Comparison of ENCODE assay signal across 8 cellular contexts in the genomic region with DNA sequence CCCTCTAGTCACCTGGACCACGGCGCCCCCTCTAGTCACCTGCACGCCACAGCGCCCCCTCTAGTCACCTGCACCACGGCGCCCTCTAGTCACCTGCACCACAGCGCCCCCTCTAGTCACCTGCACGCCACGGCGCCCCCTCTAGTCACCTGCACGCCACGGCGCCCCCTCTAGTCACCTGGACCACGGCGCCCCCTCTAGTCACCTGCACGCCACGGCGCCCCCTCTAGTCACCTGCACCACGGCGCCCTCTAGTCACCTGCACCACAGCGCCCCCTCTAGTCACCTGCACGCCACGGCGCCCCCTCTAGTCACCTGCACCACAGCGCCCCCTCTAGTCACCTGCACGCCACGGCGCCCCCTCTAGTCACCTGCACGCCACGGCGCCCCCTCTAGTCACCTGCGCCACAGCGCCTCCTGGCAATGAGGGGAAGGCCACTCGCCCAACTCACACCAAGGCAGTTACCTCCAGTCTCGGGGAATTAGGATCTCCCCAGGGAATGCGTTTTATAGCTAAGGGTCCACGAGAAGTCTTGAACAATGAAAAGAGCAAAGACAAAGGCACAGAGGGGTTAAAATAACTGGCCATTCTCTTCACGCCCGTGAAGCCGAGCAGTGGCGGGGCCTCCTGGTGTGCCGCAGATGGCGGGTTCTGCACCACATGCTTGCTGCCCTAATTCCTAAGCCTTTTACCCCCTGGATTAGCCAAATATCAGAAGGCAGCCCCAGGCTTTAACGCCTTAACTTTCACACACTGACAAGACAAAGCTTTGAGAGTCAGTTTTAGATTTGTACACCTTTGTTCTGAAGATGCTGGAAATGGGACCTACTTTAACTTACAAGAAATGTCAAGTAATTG. TPM values are rescaled to one million over a fixed set of nuclear protein-coding genes. Genes with fewer than 3 reads are reported as not detected.
DNase-seq lines count a peak whose midpoint lies in the region; ATAC-seq and TF ChIP-seq lines count a peak whose summit lies in the region.
"Not testable (repeated sequence)": the region's sequence is repeated elsewhere in the genome, so short reads cannot be mapped to it uniquely, and the experiment has no call there.

No MANE protein-coding gene starts in this region.

- not testable (repeated sequence) for H2AFZ ChIP-seq in smooth muscle cell (ENCODE audit: low read depth)

- TF ChIP-seq CTCF in CD4-positive, alpha-beta T cell (IDR thresholded peaks at IDR 0.05): peak; percentile 8
- peak; percentile 21; the same call in 1 of the 2 replicates for TF ChIP-seq CTCF in GM12874 (IDR thresholded peaks at IDR 0.05; ENCODE audit: insufficient read depth, low read depth, low read length)
- TF ChIP-seq CTCF in LNCaP clone FGC (IDR thresholded peaks at IDR 0.05; ENCODE audit: control insufficient read depth, extremely low read depth, insufficient read depth): peak; percentile 19; the same call in 1 of the 2 replicates
- TF ChIP-seq CTCF in RWPE2 (IDR thresholded peaks at IDR 0.05; ENCODE audit: poor library complexity, severe bottlenecking): peak; percentile 3
- peak; percentile 72 for TF ChIP-seq CTCF in activated CD8-positive, alpha-beta T cell treated with anti-CD3 and anti-CD28 coated beads for 36 hours (IDR thresholded peaks at IDR 0.05)
- TF ChIP-seq CTCF in foreskin keratinocyte (conservative IDR thresholded peaks at IDR 0.05): peak; percentile 45
- peak; percentile 18 for TF ChIP-seq CTCF in smooth muscle cell (IDR thresholded peaks at IDR 0.05; ENCODE audit: borderline replicate concordance, insufficient read depth, poor library complexity, severe bottlenecking)

- peaks cover 90% of the 10 kb centered on the region for H3K36me3 Mint-ChIP-seq in CD4-positive, alpha-beta T cell (ENCODE audit: low read depth)
- H3K36me3 Mint-ChIP-seq in activated CD8-positive, alpha-beta T cell treated with anti-CD3 and anti-CD28 coated beads for 36 hours (ENCODE audit: low read depth): peaks cover 79% of the 10 kb centered on the region
- peaks cover 82% of the 10 kb centered on the region for H3K36me3 Mint-ChIP-seq in activated naive CD8-positive, alpha-beta T cell treated with anti-CD3 and anti-CD28 coated beads, Interleukin-2, amount 50 U/mL, for 24 hours (ENCODE audit: low read depth)

- H3K27ac Mint-ChIP-seq in CD4-positive, alpha-beta T cell: peak overlapping the region; percentile 36
- H3K27ac Mint-ChIP-seq in activated CD8-positive, alpha-beta T cell treated with anti-CD3 and anti-CD28 coated beads for 36 hours: peak overlapping the region; percentile 43
- peak overlapping the region; percentile 87 for H3K27ac Mint-ChIP-seq in activated naive CD8-positive, alpha-beta T cell treated with anti-CD3 and anti-CD28 coated beads, Interleukin-2, amount 50 U/mL, for 24 hours

- not testable (repeated sequence) for H3K9me3 ChIP-seq in CD4-positive, alpha-beta T cell (ENCODE audit: control insufficient read depth, low read length); RWPE2 (ENCODE audit: severe bottlenecking); smooth muscle cell (replicated peaks; ENCODE audit: low read depth)

- intact Hi-C loops in CD4-positive, alpha-beta T cell (cut with DNase I, micrococcal nuclease): loop anchor here in 1 of 2 experiments (2.0 kb wide), 1 partner anchor 191 kb away; no protein-coding TSS in a partner anchor
- intact Hi-C loops in activated CD8-positive, alpha-beta T cell treated with anti-CD3 and anti-CD28 coated beads for 36 hours (cut with micrococcal nuclease): not testable (repeated sequence)

- not testable (repeated sequence) for DNase-seq in CD4-positive, alpha-beta T cell; LNCaP clone FGC (ENCODE audit: low read depth); RWPE2 (ENCODE audit: low spot score); activated CD8-positive, alpha-beta T cell treated with anti-CD3 and anti-CD28 coated beads for 36 hours; activated naive CD8-positive, alpha-beta T cell treated with anti-CD3 and anti-CD28 coated beads, Interleukin-2, amount 50 U/mL, for 24 hours; foreskin keratinocyte; smooth muscle cell (lab: John Stamatoyannopoulos, UW; ENCODE audit: unreplicated experiment)

- H3F3A ChIP-seq in smooth muscle cell (ENCODE audit: low read depth): peaks cover 18% of the 10 kb centered on the region

- peaks cover 45% of the 10 kb centered on the region for H3K79me2 ChIP-seq in smooth muscle cell (ENCODE audit: low read depth)

- WGBS in smooth muscle cell (ENCODE audit: low lambda C conversion rate): 98% methylated on average over 25 of the region's 44 CpGs

- not testable (repeated sequence) for H3K27me3 Mint-ChIP-seq in CD4-positive, alpha-beta T cell; activated CD8-positive, alpha-beta T cell treated with anti-CD3 and anti-CD28 coated beads for 36 hours; activated naive CD8-positive, alpha-beta T cell treated with anti-CD3 and anti-CD28 coated beads, Interleukin-2, amount 50 U/mL, for 24 hours

- peaks cover 83% of the 10 kb centered on the region for H3K36me3 ChIP-seq in RWPE2 (ENCODE audit: low read depth)
- H3K36me3 ChIP-seq in smooth muscle cell (ENCODE audit: low read depth): peaks cover 16% of the 10 kb centered on the region

- not testable (repeated sequence) for H3K27me3 ChIP-seq in CD4-positive, alpha-beta T cell (ENCODE audit: control insufficient read depth, insufficient read depth, low read length); RWPE2 (ENCODE audit: insufficient read depth, poor library complexity, severe bottlenecking); foreskin keratinocyte; smooth muscle cell (ENCODE audit: low read depth)

- POLR2A ChIA-PET in CD4-positive, alpha-beta T cell (lab: Charles Lee): interaction anchor here (2.8 kb wide), 1 partner anchor 20 kb away, joined by 18 read pairs; no protein-coding TSS in a partner anchor
- POLR2A ChIA-PET in activated CD8-positive, alpha-beta T cell treated with anti-CD3 and anti-CD28 coated beads for 36 hours (lab: Charles Lee): interaction anchor here (0.6 to 13.3 kb wide), 6 partner anchors 7 to 187 kb away, joined by 3 to 121 read pairs (median 4); no protein-coding TSS in a partner anchor

- not testable (repeated sequence) for H3K9ac ChIP-seq in smooth muscle cell (ENCODE audit: low read depth)

- H3K4me2 ChIP-seq in smooth muscle cell: not testable (repeated sequence)

- not testable (repeated sequence) for H3K4me1 ChIP-seq in RWPE2 (ENCODE audit: insufficient read depth, poor library complexity, severe bottlenecking); foreskin keratinocyte
- H3K4me1 ChIP-seq in smooth muscle cell (ENCODE audit: low read depth): peaks cover 13% of the 10 kb centered on the region

- H3K4me3 ChIP-seq in LNCaP clone FGC (ENCODE audit: low read depth, low read length); RWPE2 (ENCODE audit: severe bottlenecking); smooth muscle cell: not testable (repeated sequence)

- peaks cover 51% of the 10 kb centered on the region for H4K20me1 ChIP-seq in smooth muscle cell (ENCODE audit: low read depth)

- H3K4me1 Mint-ChIP-seq in CD4-positive, alpha-beta T cell (ENCODE audit: low read depth): peaks cover 54% of the 10 kb centered on the region
- H3K4me1 Mint-ChIP-seq in activated CD8-positive, alpha-beta T cell treated with anti-CD3 and anti-CD28 coated beads for 36 hours (ENCODE audit: low read depth): peaks cover 67% of the 10 kb centered on the region
- peaks cover 72% of the 10 kb centered on the region for H3K4me1 Mint-ChIP-seq in activated naive CD8-positive, alpha-beta T cell treated with anti-CD3 and anti-CD28 coated beads, Interleukin-2, amount 50 U/mL, for 24 hours

- CTCF ChIA-PET in CD4-positive, alpha-beta T cell (lab: Charles Lee): interaction anchor here (0.7 to 2.1 kb wide), 4 partner anchors 16 to 191 kb away, joined by 3 to 14 read pairs (median 4); no protein-coding TSS in a partner anchor
- CTCF ChIA-PET in activated CD8-positive, alpha-beta T cell treated with anti-CD3 and anti-CD28 coated beads for 36 hours (lab: Charles Lee): interaction anchor here (1.1 to 6.9 kb wide), 7 partner anchors 8 to 192 kb away, joined by 3 to 59 read pairs (median 4); no protein-coding TSS in a partner anchor

- ATAC-seq in CD4-positive, alpha-beta T cell (ENCODE audit: poor library complexity); RWPE2 (ENCODE audit: low read depth); activated CD8-positive, alpha-beta T cell treated with anti-CD3 and anti-CD28 coated beads for 36 hours; activated naive CD8-positive, alpha-beta T cell treated with anti-CD3 and anti-CD28 coated beads, Interleukin-2, amount 50 U/mL, for 24 hours; foreskin keratinocyte: not testable (repeated sequence)

- not testable (repeated sequence) for H3K4me3 Mint-ChIP-seq in CD4-positive, alpha-beta T cell; activated CD8-positive, alpha-beta T cell treated with anti-CD3 and anti-CD28 coated beads for 36 hours; activated naive CD8-positive, alpha-beta T cell treated with anti-CD3 and anti-CD28 coated beads, Interleukin-2, amount 50 U/mL, for 24 hours

- peak overlapping the region; percentile 14 for H3K27ac ChIP-seq in CD4-positive, alpha-beta T cell (ENCODE audit: low read depth, low read length)
- H3K27ac ChIP-seq in RWPE2 (ENCODE audit: poor library complexity, severe bottlenecking); foreskin keratinocyte; smooth muscle cell (ENCODE audit: low read depth): not testable (repeated sequence)

- not testable (repeated sequence) for H3K9me3 Mint-ChIP-seq in CD4-positive, alpha-beta T cell; activated CD8-positive, alpha-beta T cell treated with anti-CD3 and anti-CD28 coated beads for 36 hours; activated naive CD8-positive, alpha-beta T cell treated with anti-CD3 and anti-CD28 coated beads, Interleukin-2, amount 50 U/mL, for 24 hours

RNA-seq across cellular contexts. Expression of a gene that starts 7.8 kb away (rescaled TPM):
- 10 to 100 TPM; 21.8 TPM for total RNA-seq in CD4-positive, alpha-beta T cell
- 10 to 100 TPM; 76.8 to 77.3 TPM for total RNA-seq in activated CD8-positive, alpha-beta T cell treated with anti-CD3 and anti-CD28 coated beads for 36 hours
- total RNA-seq in foreskin keratinocyte (42.2 and 52.5 TPM in 2 replicates), smooth muscle cell (12.9 and 18.5 TPM in 2 replicates)
- polyA plus RNA-seq in foreskin keratinocyte (27.3 and 34.3 TPM in 2 replicates), smooth muscle cell (10.0 and 10.9 TPM in 2 replicates)

RNA-seq across cellular contexts. Expression of a gene that starts 8.0 kb away (rescaled TPM):
- total RNA-seq in CD4-positive, alpha-beta T cell: 1 to 10 TPM; 1.2 to 1.8 TPM
- total RNA-seq in activated CD8-positive, alpha-beta T cell treated with anti-CD3 and anti-CD28 coated beads for 36 hours: 1 to 10 TPM; 2.8 to 3.0 TPM
- total RNA-seq in foreskin keratinocyte: 2.7 and 2.8 TPM in 2 replicates
- 1.8 and 2.0 TPM in 2 replicates for polyA plus RNA-seq in foreskin keratinocyte
- 5.2 and 6.5 TPM in 2 replicates for total RNA-seq in smooth muscle cell
- polyA plus RNA-seq in smooth muscle cell: 5.9 and 6.9 TPM in 2 replicates

Comparison
In these comparisons a context has a peak if more than half of its experiments do, and no peak if none do; other contexts are left out.
1. H3K27ac Mint-ChIP-seq: peak in every context shown above with its lines; median percentile 87 in activated naive CD8-positive, alpha-beta T cell treated with anti-CD3 and anti-CD28 coated beads, Interleukin-2, amount 50 U/mL, for 24 hours; 43 in activated CD8-positive, alpha-beta T cell treated with anti-CD3 and anti-CD28 coated beads for 36 hours; 36 in CD4-positive, alpha-beta T cell.
2. CTCF ChIP-seq: peak in every context shown above with its lines; median percentile 72 in activated CD8-positive, alpha-beta T cell treated with anti-CD3 and anti-CD28 coated beads for 36 hours; 45 in foreskin keratinocyte; 21 in GM12874; 19 in LNCaP clone FGC; 18 in smooth muscle cell; 8 in CD4-positive, alpha-beta T cell; 3 in RWPE2.